ENCODE assay signal across 1 cellular context in the genomic region with DNA sequence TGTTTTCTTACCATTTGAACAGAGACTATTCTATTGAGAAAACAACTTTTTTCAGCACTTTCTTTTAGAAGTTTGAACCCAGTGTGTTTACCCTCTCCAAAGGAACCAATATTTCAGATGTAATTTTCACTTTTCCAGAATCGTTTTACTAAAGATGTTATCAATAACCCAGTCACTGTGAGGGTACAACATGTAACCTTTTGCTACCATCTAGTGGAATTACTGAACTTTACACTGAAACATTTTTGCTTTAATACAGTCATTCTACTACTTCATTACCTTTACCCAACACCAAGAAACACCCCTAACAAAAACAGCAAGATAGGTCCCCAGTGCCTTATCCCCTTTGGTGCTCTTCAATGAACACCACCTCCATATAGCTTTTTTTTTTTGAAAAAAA.
TF ChIP-seq lines count a peak whose summit lies in the region.

No MANE protein-coding gene starts in this region.

TF ChIP-seq in IMR-90, 13 proteins besides CTCF, POLR2A, EP300 and RAD21:
- TF ChIP-seq CEBPB (IDR thresholded peaks at IDR 0.05; ENCODE audit: low read depth, low read length), result no peak
- TF ChIP-seq, protein P1, sequence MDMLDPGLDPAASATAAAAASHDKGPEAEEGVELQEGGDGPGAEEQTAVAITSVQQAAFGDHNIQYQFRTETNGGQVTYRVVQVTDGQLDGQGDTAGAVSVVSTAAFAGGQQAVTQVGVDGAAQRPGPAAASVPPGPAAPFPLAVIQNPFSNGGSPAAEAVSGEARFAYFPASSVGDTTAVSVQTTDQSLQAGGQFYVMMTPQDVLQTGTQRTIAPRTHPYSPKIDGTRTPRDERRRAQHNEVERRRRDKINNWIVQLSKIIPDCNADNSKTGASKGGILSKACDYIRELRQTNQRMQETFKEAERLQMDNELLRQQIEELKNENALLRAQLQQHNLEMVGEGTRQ (IDR thresholded peaks at IDR 0.05; ENCODE audit: low read depth, low read length), result no peak
